13 cellular contexts compared by ENCODE assay signal in the genomic region with DNA sequence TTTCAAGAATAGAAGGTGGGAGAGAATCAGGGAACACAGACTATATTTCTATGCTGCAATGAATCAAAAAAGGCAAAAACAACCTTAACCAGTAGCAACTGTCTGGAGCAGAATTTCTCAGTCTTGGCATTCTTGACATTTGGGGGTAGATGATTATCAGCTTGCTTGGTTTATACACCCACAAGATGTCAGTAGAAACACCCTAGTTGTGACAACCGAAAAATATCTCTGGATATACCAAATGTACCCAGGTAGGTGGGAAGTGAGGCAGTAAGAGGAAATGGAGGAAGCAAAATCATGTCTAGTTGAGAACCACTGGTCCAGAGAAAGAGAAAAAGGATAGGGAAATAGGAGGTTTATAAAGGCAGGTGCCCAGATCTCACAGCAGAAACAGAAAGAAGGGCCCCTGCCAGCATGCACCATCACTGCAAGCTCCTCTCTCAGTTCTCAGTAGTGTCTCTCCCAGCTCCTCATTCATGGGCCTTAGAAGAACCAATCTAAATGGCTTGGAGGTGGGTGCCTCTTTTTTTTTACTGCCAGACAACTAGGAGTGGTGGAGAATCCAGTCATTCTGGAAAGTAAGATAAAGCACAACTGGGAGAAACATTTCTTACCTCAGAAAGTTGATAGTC. TPM values are rescaled to one million over a fixed set of nuclear protein-coding genes. Genes with fewer than 3 reads are reported as not detected.
DNase-seq lines count a peak whose midpoint lies in the region; ATAC-seq, FAIRE-seq and TF ChIP-seq lines count a peak whose summit lies in the region.
"Had no signal": no experiment of that assay in that cellular context is flagged by ENCODE, and none has a peak within 500 bp of the region (broad histone marks: within the 10 kb centered on the region; RNA-seq: fewer than 3 reads in every experiment).

No MANE protein-coding gene starts in this region.

- H3K9ac ChIP-seq in K562 (ENCODE audit: insufficient read depth in 1 of 2, low read depth in 2 of 2, low read length in 2 of 2) = no peak overlapping the region
- H3K9ac ChIP-seq: BLaER1 had no signal

- no peaks in the 10 kb centered on the region for H4K20me1 ChIP-seq in K562 (replicated peaks; ENCODE audit: control insufficient read depth, insufficient read depth, low read length)

- TF ChIP-seq RAD21 in K562 (CRISPR knock-in tag; conservative IDR thresholded peaks at IDR 0.05 in 1 of 2, IDR thresholded peaks at IDR 0.05 in 1 of 2) = no peak

- FAIRE-seq in K562 (lab: Jason Lieb, UNC) = no peak

- CTCF ChIA-PET in K562 (lab: Yijun Ruan, JAX; ENCODE audit: low intra/inter-chr PET ratio) = no interaction called here

- intact Hi-C loops in K562 (cut with micrococcal nuclease) (no loop called here), right cardiac atrium (cut with DNase I) (no loop called here)

- in situ Hi-C loops in K562 (cut with MboI) = no loop called here

- POLR2A ChIA-PET in K562 (lab: Yijun Ruan, JAX) = no interaction called here

- H3K9me3 ChIP-seq in K562 (replicated peaks; ENCODE audit: control insufficient read depth, insufficient read depth, low read depth, low read length) (no peaks in the 10 kb centered on the region), right cardiac atrium (ENCODE audit: control insufficient read depth, low read length) (no peaks in the 10 kb centered on the region)
- H3K9me3 ChIP-seq: BLaER1, transverse colon had no signal

- H3K27ac ChIP-seq in K562 (ENCODE audit: extremely low read depth, low read depth, low read length) (no peak overlapping the region), right cardiac atrium (ENCODE audit: low read length) (no peak overlapping the region)
- H3K27ac ChIP-seq: BLaER1, transverse colon had no signal

- H3K9me1 ChIP-seq in K562 (ENCODE audit: control insufficient read depth, insufficient read depth, low read length) = no peaks in the 10 kb centered on the region

- H3K27me3 ChIP-seq in K562 (ENCODE audit: control insufficient read depth in 2 of 2, insufficient read depth in 2 of 2, low read length in 2 of 2) (no peaks in the 10 kb centered on the region), right cardiac atrium (ENCODE audit: control insufficient read depth, insufficient read depth) (no peaks in the 10 kb centered on the region)
- H3K27me3 ChIP-seq: BLaER1, transverse colon had no signal

- H3K4me1 ChIP-seq in K562 (replicated peaks in 1 of 2; ENCODE audit: control insufficient read depth in 2 of 2, insufficient read depth in 2 of 2, low read length in 2 of 2) = no peaks in the 10 kb centered on the region; a peak in 1 of 5 replicates
- peaks cover 2% of the 10 kb centered on the region for H3K4me1 ChIP-seq in right cardiac atrium (ENCODE audit: control insufficient read depth, insufficient read depth, low read length)

- WGBS in K562 (ENCODE audit: insufficient coverage, low coverage, missing lambda C conversion rate) = 22% methylated on average over 1 of the region's 1 CpG
- 89% methylated on average over 1 of the region's 1 CpG for WGBS in right cardiac atrium

- TF ChIP-seq CTCF in GM12865 (IDR thresholded peaks at IDR 0.05; ENCODE audit: insufficient read depth, low read depth, low read length, missing control alignments) (no peak), K562 (IDR thresholded peaks at IDR 0.05 in 2 of 3, conservative IDR thresholded peaks at IDR 0.05 in 1 of 3; ENCODE audit: insufficient read depth in 2 of 3, low read depth in 1 of 3, low read length in 3 of 3) (no peak), foreskin fibroblast (IDR thresholded peaks at IDR 0.05; ENCODE audit: low read depth, low read length) (no peak)

- BruUV-seq in K562 (replicated peaks; lab: Mats Ljungman, UMichigan) = no TSS peak

- no peaks in the 10 kb centered on the region for H3K36me3 ChIP-seq in K562 (ENCODE audit: control insufficient read depth, insufficient read depth, low read length)

- no peak for TF ChIP-seq EP300 in K562 (IDR thresholded peaks at IDR 0.05; ENCODE audit: low read length)

- H3K79me2 ChIP-seq in K562 (ENCODE audit: control insufficient read depth, insufficient read depth, low read length) = no peaks in the 10 kb centered on the region

- DNase-seq in GM12865 (ENCODE audit: low read depth) (peak; percentile 50), K562 (ENCODE audit: extremely low read depth in 1 of 4, low spot score in 3 of 4) (no peak), foreskin fibroblast (no peak), NCI-H2029 (lab: John Stamatoyannopoulos, UW) (no peak), right cardiac atrium (no peak), COLO668 (lab: John Stamatoyannopoulos, UW; ENCODE audit: unreplicated experiment) (no peak)
- DNase-seq: activated CD4-positive, CD25-positive, alpha-beta regulatory T cell treated with anti-CD3 and anti-CD28 coated beads, Interleukin-2, amount 50 U/mL, for 72 hours; NCI-H2171 treated with DMSO at 0.1 percent for 48 hours; stimulated activated CD4-positive, alpha-beta T cell treated with anti-CD3 and anti-CD28 coated beads, Interleukin-4, amount 100 ng/mL, for 4 hours; transverse colon had no signal

- TF ChIP-seq POLR2A in K562 (conservative IDR thresholded peaks at IDR 0.05) = no peak

- no peak overlapping the region for H3K4me2 ChIP-seq in K562 (ENCODE audit: insufficient read depth, low read length)
- H3K4me2 ChIP-seq: BLaER1 had no signal

- ATAC-seq in GM21360 (IDR thresholded peaks at IDR 0.05; ENCODE audit: unreplicated experiment) (peak; percentile 54), HG03354 (IDR thresholded peaks at IDR 0.05; ENCODE audit: poor library complexity, severe bottlenecking, unreplicated experiment) (peak; percentile 64), K562 (no peak), right cardiac atrium (no peak)

- H3K4me3 ChIP-seq in GM12865 (ENCODE audit: low read depth, low read length) (no peak overlapping the region), K562 (no peak overlapping the region), foreskin fibroblast (ENCODE audit: low read depth in 1 of 2, low read length in 2 of 2) (no peak overlapping the region), right cardiac atrium (ENCODE audit: low read length) (no peak overlapping the region)
- H3K4me3 ChIP-seq: BLaER1, transverse colon had no signal

- H2AFZ ChIP-seq in K562 (ENCODE audit: low read depth, low read length) = no peak overlapping the region

TF ChIP-seq in K562, 482 proteins besides CTCF, POLR2A, EP300 and RAD21 (continues in another document):
- TF ChIP-seq ZNF511 (CRISPR knock-in tag; IDR thresholded peaks at IDR 0.05) (no peak), ZNF444 (CRISPR knock-in tag; IDR thresholded peaks at IDR 0.05) (no peak)
- TF ChIP-seq, protein P1, sequence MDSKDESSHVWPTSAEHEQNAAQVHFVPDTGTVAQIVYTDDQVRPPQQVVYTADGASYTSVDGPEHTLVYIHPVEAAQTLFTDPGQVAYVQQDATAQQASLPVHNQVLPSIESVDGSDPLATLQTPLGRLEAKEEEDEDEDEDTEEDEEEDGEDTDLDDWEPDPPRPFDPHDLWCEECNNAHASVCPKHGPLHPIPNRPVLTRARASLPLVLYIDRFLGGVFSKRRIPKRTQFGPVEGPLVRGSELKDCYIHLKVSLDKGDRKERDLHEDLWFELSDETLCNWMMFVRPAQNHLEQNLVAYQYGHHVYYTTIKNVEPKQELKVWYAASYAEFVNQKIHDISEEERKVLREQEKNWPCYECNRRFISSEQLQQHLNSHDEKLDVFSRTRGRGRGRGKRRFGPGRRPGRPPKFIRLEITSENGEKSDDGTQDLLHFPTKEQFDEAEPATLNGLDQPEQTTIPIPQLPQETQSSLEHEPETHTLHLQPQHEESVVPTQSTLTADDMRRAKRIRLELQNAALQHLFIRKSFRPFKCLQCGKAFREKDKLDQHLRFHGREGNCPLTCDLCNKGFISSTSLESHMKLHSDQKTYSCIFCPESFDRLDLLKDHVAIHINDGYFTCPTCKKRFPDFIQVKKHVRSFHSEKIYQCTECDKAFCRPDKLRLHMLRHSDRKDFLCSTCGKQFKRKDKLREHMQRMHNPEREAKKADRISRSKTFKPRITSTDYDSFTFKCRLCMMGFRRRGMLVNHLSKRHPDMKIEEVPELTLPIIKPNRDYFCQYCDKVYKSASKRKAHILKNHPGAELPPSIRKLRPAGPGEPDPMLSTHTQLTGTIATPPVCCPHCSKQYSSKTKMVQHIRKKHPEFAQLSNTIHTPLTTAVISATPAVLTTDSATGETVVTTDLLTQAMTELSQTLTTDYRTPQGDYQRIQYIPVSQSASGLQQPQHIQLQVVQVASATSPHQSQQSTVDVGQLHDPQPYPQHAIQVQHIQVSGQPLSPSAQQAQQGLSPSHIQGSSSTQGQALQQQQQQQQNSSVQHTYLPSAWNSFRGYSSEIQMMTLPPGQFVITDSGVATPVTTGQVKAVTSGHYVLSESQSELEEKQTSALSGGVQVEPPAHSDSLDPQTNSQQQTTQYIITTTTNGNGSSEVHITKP (IDR thresholded peaks at IDR 0.05; ENCODE audit: partially characterized antibody) = peak; percentile 17

RNA-seq across cellular contexts. Expression of gene MBD2, which starts 50.4 kb away (rescaled TPM):
- total RNA-seq in K562 (2011; cell fraction: chromatin; rRNA removed; ENCODE audit: low replicate concordance) = 7.9 and 16.1 TPM in 2 replicates
- total RNA-seq in K562 (2011; cell fraction: nucleolus; rRNA removed) = 5.3 and 5.5 TPM in 2 replicates
- total RNA-seq in K562 (2011; cell fraction: nucleoplasm; rRNA removed) = 12.7 and 25.0 TPM in 2 replicates
- total RNA-seq in K562 (2014; rRNA removed) (9.1 and 10.5 TPM in 2 replicates), K562 (2014; rRNA removed; fragmentation: Illumina TruSeq; extraction: Trizol) (30.0 and 30.8 TPM in 2 replicates), K562 (2015; rRNA removed; fragmentation: Illumina TruSeq; extraction: Trizol) (13.4 and 13.9 TPM in 2 replicates), K562 (2021) (38.6 and 40.2 TPM in 2 replicates), right cardiac atrium (10 to 100 TPM; 48.8 to 68.2 (median 60.7) TPM)
- polyA plus RNA-seq in K562 (2011; rRNA removed) (23.9 and 31.0 TPM in 2 replicates), K562 (2014; fragmentation: Illumina TruSeq; extraction: Trizol) (16.2 and 21.7 TPM in 2 replicates), K562 (2014; fragmentation: Nextera tagmentation; extraction: Ambion mirVana) (1 to 10 TPM; 4.4 to 5.0 TPM), K562 (2014; rRNA removed) (10.3 and 13.7 TPM in 2 replicates), right cardiac atrium (27.3 TPM)
- polyA plus RNA-seq in K562 (2011; cell fraction: cytosol; rRNA removed) = 2.9 and 5.7 TPM in 2 replicates
- 18.0 and 18.7 TPM in 2 replicates for polyA plus RNA-seq in K562 (2011; cell fraction: nucleus; rRNA removed)
- polyA plus RNA-seq in K562 (2012) = 10.8 and 18.3 TPM in 2 replicates
- polyA minus RNA-seq in K562 (2011; rRNA and poly(A)+ RNA removed) = 11.1 and 17.0 TPM in 2 replicates
- 23.2 and 32.7 TPM in 2 replicates for polyA minus RNA-seq in K562 (2011; cell fraction: cytosol; rRNA and poly(A)+ RNA removed)
- 3.5 and 6.3 TPM in 2 replicates for polyA minus RNA-seq in K562 (2011; cell fraction: nucleus; rRNA and poly(A)+ RNA removed)

Comparison
In these comparisons a context has a peak if more than half of its experiments do, and no peak if none do; other contexts are left out.
1. ATAC-seq: peak in GM21360 (single experiment) and HG03354 (single experiment); none in K562 (single experiment) and right cardiac atrium (0 of 2).